ENCODE assay signal across 23 cellular contexts in the genomic region with DNA sequence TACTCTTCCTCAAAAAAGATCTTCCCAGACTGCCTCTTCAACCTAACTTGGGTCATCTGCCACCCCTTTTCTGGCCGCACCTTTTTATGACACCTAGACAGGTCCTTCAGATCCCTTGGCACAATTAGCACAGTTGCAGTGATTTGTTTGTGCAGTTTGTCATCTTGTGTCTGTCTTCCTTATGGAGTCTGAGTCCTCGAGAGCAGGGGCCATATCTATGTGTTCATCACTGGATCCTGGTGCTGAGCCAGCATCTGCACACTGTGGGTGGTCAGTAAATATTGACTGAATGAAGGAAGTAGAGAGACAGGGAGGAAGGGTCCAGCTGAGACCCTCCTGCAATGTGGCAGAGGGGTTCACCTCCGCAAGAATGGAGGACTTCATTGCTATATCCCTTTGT. TPM values are rescaled to one million over a fixed set of nuclear protein-coding genes. Genes with fewer than 3 reads are reported as not detected.
A peak's percentile ranks its signal among the peaks of the same experiment; 100 is the strongest.
DNase-seq lines count a peak whose midpoint lies in the region; ATAC-seq, FAIRE-seq and TF ChIP-seq lines count a peak whose summit lies in the region.
"Had no signal": no experiment of that assay in that cellular context is flagged by ENCODE, and none has a peak within 500 bp of the region (broad histone marks: within the 10 kb centered on the region; RNA-seq: fewer than 3 reads in every experiment).

No MANE protein-coding gene starts in this region.

- 64 to 70% (median 67%) methylated on average over 3 of the region's 3 CpGs for WGBS in adrenal gland, 4 donors
- 84 to 86% methylated on average over 3 of the region's 3 CpGs for WGBS in thyroid gland, 2 donors
- 59% methylated on average over 3 of the region's 3 CpGs for WGBS in suprapubic skin

- no peaks in the 10 kb centered on the region for H3K27me3 ChIP-seq in adrenal gland
- no peaks in the 10 kb centered on the region for H3K27me3 ChIP-seq in thyroid gland
- no peaks in the 10 kb centered on the region for H3K27me3 ChIP-seq in suprapubic skin

- peak overlapping the region; percentile 84 to 98 (median 91) for H3K27ac Mint-ChIP-seq in IgD-negative memory B cell
- peak overlapping the region; percentile 98 for H3K27ac Mint-ChIP-seq in memory B cell
- H3K27ac Mint-ChIP-seq: activated CD8-positive, alpha-beta T cell treated with anti-CD3 and anti-CD28 coated beads for 36 hours; activated naive CD4-positive, alpha-beta T cell treated with anti-CD3 and anti-CD28 coated beads, Interleukin-2, amount 50 U/mL, for 24 hours had no signal

- H3K9me3 Mint-ChIP-seq in IgD-negative memory B cell: no peaks in the 10 kb centered on the region
- H3K9me3 Mint-ChIP-seq in memory B cell: no peaks in the 10 kb centered on the region
- H3K9me3 Mint-ChIP-seq: activated CD8-positive, alpha-beta T cell treated with anti-CD3 and anti-CD28 coated beads for 36 hours; activated naive CD4-positive, alpha-beta T cell treated with anti-CD3 and anti-CD28 coated beads, Interleukin-2, amount 50 U/mL, for 24 hours had no signal

- DNase-seq in adrenal gland (peak in 1 of 7 donors; percentile 7), memory B cell (ENCODE audit: low spot score in 2 of 2) (no peak), thyroid gland (no peak), iPS-NIHi11 (ENCODE audit: low spot score) (no peak), G401 (ENCODE audit: low spot score) (no peak), H54 (ENCODE audit: insufficient read length, low spot score) (no peak), suprapubic skin (ENCODE audit: low spot score in 2 of 2) (no peak)
- DNase-seq: activated CD8-positive, alpha-beta T cell treated with anti-CD3 and anti-CD28 coated beads for 36 hours; activated T-cell treated with anti-CD3 and anti-CD28 coated beads, Interleukin-2, amount 50 U/mL, for 48 hours; C1 segment of cervical spinal cord; DMS53; NCI-H2081 treated with DMSO at 0.1 percent for 48 hours; small intestine; stimulated activated CD4-positive, alpha-beta T cell treated with anti-CD3 and anti-CD28 coated beads, Interleukin-4, amount 100 ng/mL, for 24 hours; T-helper 1 cell; WERI-Rb-1 had no signal

- intact Hi-C loops in adrenal gland (cut with DNase I): no loop called here
- intact Hi-C loops in thyroid gland (cut with DNase I): loop anchor here (5.0 kb wide), 1 partner anchor 71 kb away; no protein-coding TSS in a partner anchor

- TF ChIP-seq EP300 in suprapubic skin (IDR thresholded peaks at IDR 0.05): no peak

- H3K36me3 ChIP-seq in adrenal gland (replicated peaks in 1 of 2) (no peaks in the 10 kb centered on the region), thyroid gland (no peaks in the 10 kb centered on the region), suprapubic skin (no peaks in the 10 kb centered on the region)
- H3K36me3 ChIP-seq: WERI-Rb-1 had no signal

- H3K4me1 ChIP-seq in adrenal gland (replicated peaks in 1 of 2): peaks cover 30 to 71% of the 10 kb centered on the region in 2 donors
- H3K4me1 ChIP-seq in thyroid gland: peaks cover 58 to 75% of the 10 kb centered on the region in 2 donors
- peaks cover 66% of the 10 kb centered on the region for H3K4me1 ChIP-seq in suprapubic skin

- H3K4me1 Mint-ChIP-seq in IgD-negative memory B cell (peaks cover 45 to 62% (median 59%) of the 10 kb centered on the region in 3 donors), memory B cell (peaks cover 60% of the 10 kb centered on the region)

- TF ChIP-seq POLR2A in adrenal gland (IDR thresholded peaks at IDR 0.05): no peak
- TF ChIP-seq POLR2A in thyroid gland (IDR thresholded peaks at IDR 0.05): no peak
- no peak for TF ChIP-seq POLR2A in H54 (IDR thresholded peaks at IDR 0.05; ENCODE audit: low read depth, low read length)
- no peak for TF ChIP-seq POLR2A in suprapubic skin (IDR thresholded peaks at IDR 0.05)

- H3K27me3 Mint-ChIP-seq in IgD-negative memory B cell (no peaks in the 10 kb centered on the region), memory B cell (no peaks in the 10 kb centered on the region)
- H3K27me3 Mint-ChIP-seq: activated CD8-positive, alpha-beta T cell treated with anti-CD3 and anti-CD28 coated beads for 36 hours; activated naive CD4-positive, alpha-beta T cell treated with anti-CD3 and anti-CD28 coated beads, Interleukin-2, amount 50 U/mL, for 24 hours had no signal

- H3K9me3 ChIP-seq in adrenal gland (replicated peaks in 1 of 3) (no peaks in the 10 kb centered on the region), thyroid gland (no peaks in the 10 kb centered on the region), suprapubic skin (no peaks in the 10 kb centered on the region)

- H3K27ac ChIP-seq in adrenal gland: peak overlapping the region in 3 of 5 donors; percentile 10 to 66 (median 66)
- H3K27ac ChIP-seq in thyroid gland: peak overlapping the region; percentile 95 to 98 (median 97)
- H3K27ac ChIP-seq in suprapubic skin: no peak overlapping the region
- H3K27ac ChIP-seq: WERI-Rb-1 had no signal

- ATAC-seq in memory B cell (ENCODE audit: low read depth): no peak
- ATAC-seq: activated CD8-positive, alpha-beta T cell treated with anti-CD3 and anti-CD28 coated beads for 36 hours; left lobe of liver; Right ventricle myocardium inferior had no signal

- no peak for FAIRE-seq in H54 (lab: Jason Lieb, UNC)
- FAIRE-seq: endothelial cell of umbilical vein, frontal cortex, small intestine had no signal

- H3K36me3 Mint-ChIP-seq in IgD-negative memory B cell (peaks cover 5% of the 10 kb centered on the region), memory B cell (peaks cover 5% of the 10 kb centered on the region)
- H3K36me3 Mint-ChIP-seq: activated naive CD4-positive, alpha-beta T cell treated with anti-CD3 and anti-CD28 coated beads, Interleukin-2, amount 50 U/mL, for 24 hours had no signal

- peak overlapping the region in 3 of 4 donors; percentile 60 to 89 (median 73) for H3K4me3 Mint-ChIP-seq in IgD-negative memory B cell
- peak overlapping the region; percentile 46 for H3K4me3 Mint-ChIP-seq in memory B cell
- H3K4me3 Mint-ChIP-seq: activated CD8-positive, alpha-beta T cell treated with anti-CD3 and anti-CD28 coated beads for 36 hours; activated naive CD4-positive, alpha-beta T cell treated with anti-CD3 and anti-CD28 coated beads, Interleukin-2, amount 50 U/mL, for 24 hours had no signal

- in situ Hi-C loops in G401 (cut with HindIII; ENCODE audit: low sequenced_read_pairs): no loop called here

- TF ChIP-seq CTCF in adrenal gland (IDR thresholded peaks at IDR 0.05): no peak
- TF ChIP-seq CTCF in thyroid gland (IDR thresholded peaks at IDR 0.05): no peak
- TF ChIP-seq CTCF in suprapubic skin (IDR thresholded peaks at IDR 0.05): no peak

- H3K4me3 ChIP-seq in adrenal gland (no peak overlapping the region), thyroid gland (replicated peaks in 1 of 3) (no peak overlapping the region), suprapubic skin (no peak overlapping the region)
- H3K4me3 ChIP-seq: coronary artery had no signal

RNA-seq across cellular contexts. Expression of gene ERGIC1, which starts 14.4 kb away (rescaled TPM):
- polyA plus RNA-seq in IgD-negative memory B cell (55.8 TPM), adrenal gland (100 to 1,000 TPM in 2 of 3 donors, 10 to 100 TPM in 1; 71.9 to 450 (median 103) TPM)
- total RNA-seq in adrenal gland (100 to 1,000 TPM; 108 to 410 (median 254) TPM), thyroid gland (100 to 1,000 TPM; 156 to 214 (median 175) TPM), suprapubic skin (100 to 1,000 TPM in 1 of 4 donors, 10 to 100 TPM in 3; 81.2 to 106 (median 91.8) TPM)
- total RNA-seq in G401 (2014; rRNA removed; shearing (Covaris generic)): 21.3 and 28.7 TPM in 2 replicates
